In genomic region chr2:222427606-222428320, GRCh38 we compare ENCODE assay signal across 1 cellular context.
TF ChIP-seq lines count a peak whose summit lies in the region.

No MANE protein-coding gene starts in this region.

TF ChIP-seq in GM12878, 131 proteins besides CTCF, POLR2A, EP300 and RAD21 (continued from another document):
- peak; percentile 59; the same call in 1 of the 2 replicates for TF ChIP-seq GATAD2B (conservative IDR thresholded peaks at IDR 0.05; ENCODE audit: low read depth)
- TF ChIP-seq TCF3 (IDR thresholded peaks at IDR 0.05; ENCODE audit: borderline replicate concordance, insufficient read depth, low read depth, low read length), result no peak
- peak; percentile 80 for TF ChIP-seq MTA2 (IDR thresholded peaks at IDR 0.05; ENCODE audit: low read depth)
- TF ChIP-seq HCFC1 (IDR thresholded peaks at IDR 0.05; ENCODE audit: low read length), result no peak
- peak; percentile 48 to 59; a peak in 3 of 4 replicates for TF ChIP-seq IKZF2 (IDR thresholded peaks at IDR 0.05)
- TF ChIP-seq KDM1A (IDR thresholded peaks at IDR 0.05; ENCODE audit: borderline replicate concordance), result no peak
- no peak for TF ChIP-seq IRF3 (IDR thresholded peaks at IDR 0.05)
- no peak for TF ChIP-seq RAD51 (IDR thresholded peaks at IDR 0.05)
- no peak for TF ChIP-seq BCL11A (IDR thresholded peaks at IDR 0.05; ENCODE audit: low read depth, low read length)
- TF ChIP-seq E2F4 (IDR thresholded peaks at IDR 0.05; ENCODE audit: low read depth, low read length), result no peak
- no peak for TF ChIP-seq ZNF207 (IDR thresholded peaks at IDR 0.05; ENCODE audit: borderline replicate concordance)
- peak; percentile 25; the same call in 1 of the 2 replicates for TF ChIP-seq RUNX3 (IDR thresholded peaks at IDR 0.05; ENCODE audit: low read length)
- no peak for TF ChIP-seq FOXK2 (IDR thresholded peaks at IDR 0.05)
- no peak for TF ChIP-seq MEF2A (IDR thresholded peaks at IDR 0.05; ENCODE audit: insufficient read depth, low read depth, low read length)
- no peak for TF ChIP-seq SRF (IDR thresholded peaks at IDR 0.05; ENCODE audit: low read depth in 2 of 2, low read length in 2 of 2)
- TF ChIP-seq REST (IDR thresholded peaks at IDR 0.05; ENCODE audit: low read depth, low read length), result no peak
